ENCODE assay signal across 14 cellular contexts in the genomic region with DNA sequence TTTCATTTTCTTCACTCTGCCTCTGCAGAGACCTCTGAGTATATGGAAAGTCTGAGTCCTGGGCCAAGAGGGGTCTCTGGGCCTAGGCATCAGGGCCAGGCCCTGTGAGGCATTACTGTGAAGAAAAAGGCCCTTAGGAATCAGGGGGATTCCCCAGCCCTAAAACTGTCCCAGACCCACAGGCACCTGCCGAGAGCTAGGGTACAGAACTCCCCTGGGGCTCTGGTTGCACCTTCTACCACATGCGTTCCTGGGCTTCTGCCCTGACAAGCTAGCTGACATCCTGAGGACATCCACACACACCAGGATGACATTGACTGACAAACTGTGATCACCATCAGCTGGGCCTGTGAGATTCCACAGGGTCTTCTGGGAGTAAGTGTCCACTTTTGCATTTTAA. TPM values are rescaled to one million over a fixed set of nuclear protein-coding genes. Genes with fewer than 3 reads are reported as not detected.
DNase-seq lines count a peak whose midpoint lies in the region; ATAC-seq and TF ChIP-seq lines count a peak whose summit lies in the region.
"Had no signal": no experiment of that assay in that cellular context is flagged by ENCODE, and none has a peak within 500 bp of the region (broad histone marks: within the 10 kb centered on the region; RNA-seq: fewer than 3 reads in every experiment).

No MANE protein-coding gene starts in this region.

- H3K36me3 ChIP-seq in neuronal stem cell (replicated peaks in 1 of 2; ENCODE audit: control insufficient read depth in 2 of 2, insufficient read depth in 2 of 2, low read length in 2 of 2) (no peaks in the 10 kb centered on the region), upper lobe of right lung (no peaks in the 10 kb centered on the region), Peyer's patch (no peaks in the 10 kb centered on the region)
- H3K36me3 ChIP-seq: heart right ventricle, tibial nerve had no signal

- H3K4me3 ChIP-seq in neuronal stem cell (ENCODE audit: low read length in 2 of 2): no peak overlapping the region
- no peak overlapping the region for H3K4me3 ChIP-seq in upper lobe of right lung
- no peak overlapping the region for H3K4me3 ChIP-seq in Peyer's patch
- H3K4me3 ChIP-seq: heart right ventricle, lung, tibial nerve had no signal

- intact Hi-C loops in upper lobe of right lung (cut with DNase I): no loop called here

- H3K9me3 ChIP-seq in neuronal stem cell (replicated peaks in 1 of 2; ENCODE audit: control insufficient read depth in 2 of 2, insufficient read depth in 1 of 2, low read depth in 1 of 2, low read length in 2 of 2) (peaks cover 0 to 2% of the 10 kb centered on the region in 2 donors), upper lobe of right lung (no peaks in the 10 kb centered on the region), Peyer's patch (no peaks in the 10 kb centered on the region)
- H3K9me3 ChIP-seq: tibial nerve had no signal

- TF ChIP-seq CTCF in upper lobe of right lung (IDR thresholded peaks at IDR 0.05) (no peak), Peyer's patch (IDR thresholded peaks at IDR 0.05) (no peak)

- H3K18ac ChIP-seq in neuronal stem cell (ENCODE audit: low read length): no peak overlapping the region

- no peak overlapping the region for H2BK5ac ChIP-seq in neuronal stem cell (ENCODE audit: low read length)

- H3K27ac ChIP-seq in neuronal stem cell (replicated peaks; ENCODE audit: low read length): no peak overlapping the region
- no peak overlapping the region for H3K27ac ChIP-seq in upper lobe of right lung
- H3K27ac ChIP-seq in substantia nigra (ENCODE audit: low read depth, low read length, poor library complexity, severe bottlenecking): no peak overlapping the region
- H3K27ac ChIP-seq in Peyer's patch: no peak overlapping the region
- H3K27ac ChIP-seq: heart right ventricle, tibial nerve had no signal

- no peak overlapping the region for H3K4ac ChIP-seq in neuronal stem cell (ENCODE audit: low read length)

- no peak for TF ChIP-seq POLR2A in Peyer's patch (IDR thresholded peaks at IDR 0.05)

- no peak overlapping the region for H2AFZ ChIP-seq in neuronal stem cell (ENCODE audit: low read length)

- H3K4me1 ChIP-seq in neuronal stem cell (ENCODE audit: control insufficient read depth in 2 of 2, insufficient read depth in 1 of 2, low read depth in 1 of 2, low read length in 2 of 2) (peaks cover 0 to 2% of the 10 kb centered on the region in 2 donors), upper lobe of right lung (no peaks in the 10 kb centered on the region), Peyer's patch (no peaks in the 10 kb centered on the region)
- H3K4me1 ChIP-seq: tibial nerve had no signal

- H2BK120ac ChIP-seq in neuronal stem cell (ENCODE audit: low read depth, low read length): peak overlapping the region; percentile 75

- no peak overlapping the region for H3K23ac ChIP-seq in neuronal stem cell (ENCODE audit: low read depth, low read length, poor library complexity)

- H3K79me1 ChIP-seq in neuronal stem cell (ENCODE audit: low read depth, low read length): peaks cover 2% of the 10 kb centered on the region

- H3K14ac ChIP-seq in neuronal stem cell (ENCODE audit: low read length): no peak overlapping the region

- no peak overlapping the region for H4K8ac ChIP-seq in neuronal stem cell (ENCODE audit: low read depth, low read length)

- DNase-seq in neuronal stem cell (ENCODE audit: low spot score) (no peak), upper lobe of right lung (no peak), substantia nigra (lab: John Stamatoyannopoulos, UW) (no peak), Peyer's patch (no peak)
- DNase-seq: activated CD8-positive, alpha-beta memory T cell treated with anti-CD3 and anti-CD28 coated beads, Interleukin-2, amount 50 U/mL, for 4 hours; DMS153; heart right ventricle; NCI-H1436 treated with DMSO at 0.1 percent for 48 hours; T1000 had no signal

- H3K9ac ChIP-seq in neuronal stem cell (ENCODE audit: low read depth, low read length, poor library complexity): no peak overlapping the region

- H2BK15ac ChIP-seq in neuronal stem cell (ENCODE audit: low read length): no peak overlapping the region

- H2BK12ac ChIP-seq in neuronal stem cell (ENCODE audit: low read length): no peak overlapping the region

- WGBS in neuronal stem cell (ENCODE audit: extremely low coverage in 2 of 2, insufficient read length in 2 of 2, insufficient replicate concordance in 1 of 2), 2 donors: no CpG with 5 or more reads among the region's 2 CpGs

- no peak overlapping the region for H4K91ac ChIP-seq in neuronal stem cell (ENCODE audit: low read depth, low read length, poor library complexity)

- no peak overlapping the region for H2AK5ac ChIP-seq in neuronal stem cell (ENCODE audit: low read depth, low read length)

- H3K27me3 ChIP-seq in neuronal stem cell (ENCODE audit: control insufficient read depth in 3 of 3, insufficient read depth in 3 of 3, low read depth in 1 of 3, low read length in 3 of 3): peaks cover 0 to 36% (median 0%) of the 10 kb centered on the region in 3 experiments
- H3K27me3 ChIP-seq in upper lobe of right lung: no peaks in the 10 kb centered on the region
- no peaks in the 10 kb centered on the region for H3K27me3 ChIP-seq in Peyer's patch
- H3K27me3 ChIP-seq: tibial nerve had no signal

- H3K4me2 ChIP-seq in neuronal stem cell (ENCODE audit: insufficient read depth, low read length, poor library complexity, severe bottlenecking): no peak overlapping the region

- peak; percentile 90 for ATAC-seq in GM18907 (IDR thresholded peaks at IDR 0.05; ENCODE audit: unreplicated experiment)
- ATAC-seq in GM21576 (IDR thresholded peaks at IDR 0.05; ENCODE audit: unreplicated experiment): peak; percentile 81
- peak; percentile 89 for ATAC-seq in HG03108 (IDR thresholded peaks at IDR 0.05; ENCODE audit: unreplicated experiment)
- ATAC-seq in upper lobe of right lung: no peak
- ATAC-seq: heart right ventricle had no signal

RNA-seq across cellular contexts. Expression of a gene that starts 44.9 kb away (rescaled TPM):
- 6.5 TPM for polyA plus RNA-seq in neuronal stem cell (2013, experiment 1 of 2)
- polyA plus RNA-seq in neuronal stem cell (2013, experiment 2 of 2): 6.3 TPM
- total RNA-seq in upper lobe of right lung (96.7 TPM), Peyer's patch (10 to 100 TPM; 17.5 to 56.9 (median 26.3) TPM)

RNA-seq across cellular contexts. Expression of a gene that starts 58.9 kb away (rescaled TPM):
- polyA plus RNA-seq in neuronal stem cell (2013, experiment 1 of 2): 29.6 TPM
- 30.0 TPM for polyA plus RNA-seq in neuronal stem cell (2013, experiment 2 of 2)
- 52.7 TPM for total RNA-seq in upper lobe of right lung
- 10 to 100 TPM; 20.0 to 31.4 (median 23.7) TPM for total RNA-seq in Peyer's patch
